ENCODE assay signal across 15 cellular contexts in genomic region chr7:38296059-38296857, GRCh38.
A peak's percentile ranks its signal among the peaks of the same experiment; 100 is the strongest.
DNase-seq lines count a peak whose midpoint lies in the region; ATAC-seq and TF ChIP-seq lines count a peak whose summit lies in the region.
"Had no signal": no experiment of that assay in that cellular context is flagged by ENCODE, and none has a peak within 500 bp of the region (broad histone marks: within the 10 kb centered on the region; RNA-seq: fewer than 3 reads in every experiment).

No MANE protein-coding gene starts in this region.

- intact Hi-C loops in tibial artery (cut with DNase I; ENCODE audit: low total_unique reads) (no loop called here), Right ventricle myocardium inferior (cut with DNase I) (no loop called here)

- peaks cover 10% of the 10 kb centered on the region for H3K27me3 Mint-ChIP-seq in memory B cell
- peaks cover 4% of the 10 kb centered on the region for H3K27me3 Mint-ChIP-seq in progenitor cell of endocrine pancreas
- H3K27me3 Mint-ChIP-seq: naive thymus-derived CD8-positive, alpha-beta T cell had no signal

- TF ChIP-seq CTCF in tibial artery (IDR thresholded peaks at IDR 0.05) (no peak), progenitor cell of endocrine pancreas (IDR thresholded peaks at IDR 0.05; ENCODE audit: unreplicated experiment) (no peak)

- DNase-seq in memory B cell (ENCODE audit: low spot score in 2 of 2) (no peak), tibial artery (no peak), Right ventricle myocardium inferior (ENCODE audit: missing footprints) (no peak), progenitor cell of endocrine pancreas (ENCODE audit: low spot score, unreplicated experiment) (no peak)
- DNase-seq in stimulated activated CD4-positive, alpha-beta T cell treated with anti-CD3 and anti-CD28 coated beads, Interleukin-12 subunit alpha, Interleukin-12 subunit beta, amount 100 ng/mL, for 4 hours = no peak
- DNase-seq: activated effector memory CD4-positive, alpha-beta T cell treated with Interleukin-2 at 50 U/mL for 16 hours; head of caudate nucleus; left colon; naive thymus-derived CD8-positive, alpha-beta T cell had no signal

- no peaks in the 10 kb centered on the region for H3K9me3 ChIP-seq in tibial artery
- H3K9me3 ChIP-seq: esophagus muscularis mucosa had no signal

- H3K36me3 ChIP-seq in tibial artery = no peaks in the 10 kb centered on the region
- H3K36me3 ChIP-seq: esophagus muscularis mucosa had no signal

- H3K9me3 Mint-ChIP-seq in memory B cell = peaks cover 3% of the 10 kb centered on the region
- H3K9me3 Mint-ChIP-seq in progenitor cell of endocrine pancreas (ENCODE audit: low read depth) = no peaks in the 10 kb centered on the region
- H3K9me3 Mint-ChIP-seq: dendritic cell treated with granulocyte-macrophage colony-stimulating factor and Interleukin-4, amounts not matched to agents 40 ng/mL and 50 ng/mL, for 4 days; naive thymus-derived CD8-positive, alpha-beta T cell had no signal

- H3K4me1 Mint-ChIP-seq in memory B cell (peaks cover 9% of the 10 kb centered on the region), progenitor cell of endocrine pancreas (ENCODE audit: low read depth) (no peaks in the 10 kb centered on the region)

- no peak overlapping the region for H3K27ac ChIP-seq in tibial artery
- H3K27ac ChIP-seq: esophagus muscularis mucosa had no signal

- no peaks in the 10 kb centered on the region for H3K4me1 ChIP-seq in tibial artery
- H3K4me1 ChIP-seq: esophagus muscularis mucosa had no signal

- ATAC-seq in GM18867 (IDR thresholded peaks at IDR 0.05; ENCODE audit: unreplicated experiment) (peak; percentile 77), GM21528 (IDR thresholded peaks at IDR 0.05; ENCODE audit: low FRiP score, unreplicated experiment) (peak; percentile 66), HG03066 (IDR thresholded peaks at IDR 0.05; ENCODE audit: low read depth, unreplicated experiment) (peak; percentile 73), memory B cell (ENCODE audit: low read depth) (peak; percentile 76), Right ventricle myocardium inferior (no peak)
- ATAC-seq: left colon; naive thymus-derived CD8-positive, alpha-beta T cell had no signal

- H3K36me3 Mint-ChIP-seq in memory B cell (no peaks in the 10 kb centered on the region), progenitor cell of endocrine pancreas (ENCODE audit: insufficient read depth) (no peaks in the 10 kb centered on the region)
- H3K36me3 Mint-ChIP-seq: naive thymus-derived CD8-positive, alpha-beta T cell had no signal

- no peak overlapping the region for H3K27ac Mint-ChIP-seq in memory B cell
- H3K27ac Mint-ChIP-seq in progenitor cell of endocrine pancreas = no peak overlapping the region
- H3K27ac Mint-ChIP-seq: B cell; dendritic cell treated with granulocyte-macrophage colony-stimulating factor and Interleukin-4, amounts not matched to agents 40 ng/mL and 50 ng/mL, for 4 days had no signal

- H3K4me3 Mint-ChIP-seq in memory B cell (no peak overlapping the region), progenitor cell of endocrine pancreas (ENCODE audit: low read depth) (no peak overlapping the region)
- H3K4me3 Mint-ChIP-seq: B cell; dendritic cell treated with granulocyte-macrophage colony-stimulating factor and Interleukin-4, amounts not matched to agents 40 ng/mL and 50 ng/mL, for 4 days had no signal

- no peak overlapping the region for H3K4me3 ChIP-seq in tibial artery
- H3K4me3 ChIP-seq: esophagus muscularis mucosa had no signal

- no peaks in the 10 kb centered on the region for H3K27me3 ChIP-seq in tibial artery
- H3K27me3 ChIP-seq: esophagus muscularis mucosa had no signal
